1 cellular context compared by ENCODE assay signal in genomic region chr2:28408764-28409599, GRCh38.
TF ChIP-seq lines count a peak whose summit lies in the region.

No MANE protein-coding gene starts in this region.

TF ChIP-seq in K562, 482 proteins besides CTCF, POLR2A, EP300 and RAD21 (continued from another document):
- TF ChIP-seq CREB3L1 (IDR thresholded peaks at IDR 0.05; ENCODE audit: borderline replicate concordance, low read depth), result no peak
- TF ChIP-seq STAT5A (IDR thresholded peaks at IDR 0.05; ENCODE audit: borderline replicate concordance, low read length), result no peak
- no peak for TF ChIP-seq PBX2 (CRISPR knock-in tag; IDR thresholded peaks at IDR 0.05; ENCODE audit: low read depth)
- TF ChIP-seq PBX2 (tag; conservative IDR thresholded peaks at IDR 0.05; ENCODE audit: low read depth), result no peak
- TF ChIP-seq BRF1 (IDR thresholded peaks at IDR 0.05; ENCODE audit: borderline replicate concordance, extremely low read depth, insufficient read length), result no peak
- TF ChIP-seq USF2 (CRISPR knock-in tag; IDR thresholded peaks at IDR 0.05), result peak; percentile 39
- peak; percentile 39; the same call in 1 of the 2 replicates for TF ChIP-seq BHLHE40 (IDR thresholded peaks at IDR 0.05; ENCODE audit: low read length)
- no peak for TF ChIP-seq SOX6 (IDR thresholded peaks at IDR 0.05)
- no peak for TF ChIP-seq ZNF347 (CRISPR knock-in tag; IDR thresholded peaks at IDR 0.05; ENCODE audit: low read depth)
- TF ChIP-seq ZNF830 (CRISPR knock-in tag; IDR thresholded peaks at IDR 0.05), result no peak
- no peak for TF ChIP-seq RBM15 (IDR thresholded peaks at IDR 0.05; ENCODE audit: insufficient read depth, low read length)
- TF ChIP-seq CEBPZ (IDR thresholded peaks at IDR 0.05; ENCODE audit: borderline replicate concordance, low read depth, low read length), result no peak
- no peak for TF ChIP-seq ASH1L (IDR thresholded peaks at IDR 0.05; ENCODE audit: borderline replicate concordance, low read depth, partially characterized antibody)
